Comparison of ENCODE assay signal across 19 cellular contexts in the genomic region with DNA sequence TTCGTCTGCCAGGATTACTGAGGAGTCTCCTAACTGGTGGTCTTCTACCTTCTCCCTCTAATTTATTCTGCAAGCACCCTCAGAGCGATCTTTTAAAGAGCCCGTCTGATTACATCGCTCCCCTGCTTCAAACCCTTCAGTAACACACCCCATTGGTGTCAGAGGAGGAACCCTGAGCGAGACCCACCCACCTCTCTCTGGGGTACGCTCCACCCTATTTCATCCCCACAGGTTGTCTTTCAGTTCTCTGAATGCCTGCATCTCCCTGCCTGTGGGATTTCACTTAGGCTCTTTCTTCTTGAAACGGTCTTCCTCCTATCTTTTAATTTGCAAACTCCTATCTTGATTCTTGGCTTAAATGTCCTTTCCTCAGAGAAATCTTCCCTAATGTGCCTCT.
"Had no signal": no experiment of that assay in that cellular context is flagged by ENCODE, and none has a peak within 500 bp of the region (broad histone marks: within the 10 kb centered on the region; RNA-seq: fewer than 3 reads in every experiment).

No MANE protein-coding gene starts in this region.

- H3K27ac ChIP-seq: ascending aorta, breast epithelium, coronary artery, heart left ventricle, right atrium auricular region had no signal

- H3K4me3 ChIP-seq: ascending aorta, breast epithelium, coronary artery, gastrocnemius medialis, heart left ventricle, left lung, right atrium auricular region had no signal

- DNase-seq: activated CD4-positive, alpha-beta T cell treated with anti-CD3 and anti-CD28 coated beads, Interleukin-2, amount 10 ng/mL, durations not matched to agents 24 days and 14 days; activated CD4-positive, CD25-positive, alpha-beta regulatory T cell; activated CD8-positive, alpha-beta memory T cell treated with anti-CD3 and anti-CD28 coated beads, Interleukin-2, amount 50 U/mL, for 4 hours; activated CD8-positive, alpha-beta T cell treated with anti-CD3 and anti-CD28 coated beads, Interleukin-2, amount 10 ng/mL, durations not matched to agents 7 days and 5 days; activated naive CD4-positive, alpha-beta T cell treated with anti-CD3 and anti-CD28 coated beads, Interleukin-2, amount 50 U/mL, for 16 hours; activated T-cell treated with anti-CD3 and anti-CD28 coated beads, Interleukin-2, amount 50 U/mL, for 4 hours; gastrocnemius medialis; heart left ventricle; left lung; mammary epithelial cell; midbrain; stimulated activated CD4-positive, alpha-beta T cell treated with anti-CD3 and anti-CD28 coated beads, Interleukin-2, amount 100 ng/mL, for 24 hours; stimulated activated naive CD8-positive, alpha-beta T cell treated with anti-CD3 and anti-CD28 coated beads, Interleukin-15, amount 100 ng/mL, for 72 hours; T-helper 1 cell; T-helper 9 cell had no signal

- H3K36me3 ChIP-seq: ascending aorta, breast epithelium, gastrocnemius medialis, heart left ventricle, left lung, right atrium auricular region had no signal

- H3K4me1 ChIP-seq: ascending aorta had no signal

- ATAC-seq: activated CD8-positive, alpha-beta T cell treated with anti-CD3 and anti-CD28 coated beads, Interleukin-2, amount 10 ng/mL, durations not matched to agents 7 days and 5 days; activated T-cell treated with anti-CD3 and anti-CD28 coated beads, Interleukin-2, amount 50 U/mL, for 4 hours; gastrocnemius medialis; stimulated activated naive CD8-positive, alpha-beta T cell treated with anti-CD3 and anti-CD28 coated beads, Interleukin-15, amount 100 ng/mL, for 72 hours had no signal

- H3K27me3 ChIP-seq: ascending aorta, breast epithelium, gastrocnemius medialis, heart left ventricle, left lung, right atrium auricular region had no signal

- H3K9me3 ChIP-seq: ascending aorta, gastrocnemius medialis, right atrium auricular region had no signal
